Comparison of ENCODE assay signal across 19 cellular contexts in genomic region chr4:98671131-98671530, GRCh38. TPM values are rescaled to one million over a fixed set of nuclear protein-coding genes. Genes with fewer than 3 reads are reported as not detected.
DNase-seq lines count a peak whose midpoint lies in the region; ATAC-seq and TF ChIP-seq lines count a peak whose summit lies in the region.
"Had no signal": no experiment of that assay in that cellular context is flagged by ENCODE, and none has a peak within 500 bp of the region (broad histone marks: within the 10 kb centered on the region; RNA-seq: fewer than 3 reads in every experiment).

No MANE protein-coding gene starts in this region.

- peaks cover 13% of the 10 kb centered on the region for H3K4me1 Mint-ChIP-seq in activated naive CD8-positive, alpha-beta T cell (ENCODE audit: low read depth)
- peaks cover 17% of the 10 kb centered on the region for H3K4me1 Mint-ChIP-seq in activated naive CD8-positive, alpha-beta T cell treated with anti-CD3 and anti-CD28 coated beads, Interleukin-2, amount 50 U/mL, for 24 hours
- H3K4me1 Mint-ChIP-seq in endothelial cell (ENCODE audit: unreplicated experiment) (peaks cover 19% of the 10 kb centered on the region), neural crest cell (no peaks in the 10 kb centered on the region)

- H3K9me3 ChIP-seq in Panc1 (ENCODE audit: control insufficient read depth, insufficient read depth, low read depth, low read length): no peaks in the 10 kb centered on the region
- H3K9me3 ChIP-seq in aorta (ENCODE audit: control insufficient read depth, low read length): no peaks in the 10 kb centered on the region
- H3K9me3 ChIP-seq: Caco-2 had no signal

- TF ChIP-seq CTCF in Panc1 (IDR thresholded peaks at IDR 0.05) (no peak), endothelial cell (IDR thresholded peaks at IDR 0.05; ENCODE audit: unreplicated experiment) (no peak), neural crest cell (conservative IDR thresholded peaks at IDR 0.05) (no peak)

- H3K27ac Mint-ChIP-seq in activated naive CD8-positive, alpha-beta T cell: peak overlapping the region; percentile 12
- H3K27ac Mint-ChIP-seq in activated naive CD8-positive, alpha-beta T cell treated with anti-CD3 and anti-CD28 coated beads, Interleukin-2, amount 50 U/mL, for 24 hours: no peak overlapping the region
- H3K27ac Mint-ChIP-seq in endothelial cell (ENCODE audit: unreplicated experiment) (no peak overlapping the region), neural crest cell (ENCODE audit: unreplicated experiment) (peak overlapping the region; percentile 4)
- H3K27ac Mint-ChIP-seq: B cell; CD8-positive, alpha-beta T cell; H9 had no signal

- POLR2A ChIA-PET in Panc1 (lab: Charles Lee): no interaction called here

- H3K36me3 Mint-ChIP-seq in activated naive CD8-positive, alpha-beta T cell: no peaks in the 10 kb centered on the region
- peaks cover 1% of the 10 kb centered on the region for H3K36me3 Mint-ChIP-seq in activated naive CD8-positive, alpha-beta T cell treated with anti-CD3 and anti-CD28 coated beads, Interleukin-2, amount 50 U/mL, for 24 hours (ENCODE audit: low read depth)
- H3K36me3 Mint-ChIP-seq in endothelial cell (ENCODE audit: low read depth, unreplicated experiment) (no peaks in the 10 kb centered on the region), neural crest cell (ENCODE audit: low read depth) (peaks cover 2% of the 10 kb centered on the region)
- H3K36me3 Mint-ChIP-seq: CD4-positive, CD25-positive, alpha-beta regulatory T cell; CD8-positive, alpha-beta T cell had no signal

- peaks cover 6% of the 10 kb centered on the region for H3K27me3 Mint-ChIP-seq in activated naive CD8-positive, alpha-beta T cell
- H3K27me3 Mint-ChIP-seq in activated naive CD8-positive, alpha-beta T cell treated with anti-CD3 and anti-CD28 coated beads, Interleukin-2, amount 50 U/mL, for 24 hours: peaks cover 6% of the 10 kb centered on the region
- peaks cover 4% of the 10 kb centered on the region for H3K27me3 Mint-ChIP-seq in endothelial cell (ENCODE audit: unreplicated experiment)
- peaks cover 6% of the 10 kb centered on the region for H3K27me3 Mint-ChIP-seq in neural crest cell (ENCODE audit: low read depth)
- H3K27me3 Mint-ChIP-seq: CD4-positive, CD25-positive, alpha-beta regulatory T cell had no signal

- H3K4me3 ChIP-seq in Panc1 (ENCODE audit: low read depth in 2 of 2, low read length in 2 of 2): no peak overlapping the region
- H3K4me3 ChIP-seq in aorta (ENCODE audit: low read length in 2 of 2): no peak overlapping the region
- H3K4me3 ChIP-seq: BLaER1, GM23248 had no signal

- H3K9me3 Mint-ChIP-seq in activated naive CD8-positive, alpha-beta T cell (ENCODE audit: low read depth): no peaks in the 10 kb centered on the region
- H3K9me3 Mint-ChIP-seq in activated naive CD8-positive, alpha-beta T cell treated with anti-CD3 and anti-CD28 coated beads, Interleukin-2, amount 50 U/mL, for 24 hours: no peaks in the 10 kb centered on the region
- H3K9me3 Mint-ChIP-seq in endothelial cell (ENCODE audit: unreplicated experiment): no peaks in the 10 kb centered on the region
- H3K9me3 Mint-ChIP-seq in neural crest cell: no peaks in the 10 kb centered on the region
- H3K9me3 Mint-ChIP-seq: CD8-positive, alpha-beta T cell had no signal

- H3K27me3 ChIP-seq in Panc1 (ENCODE audit: control insufficient read depth, insufficient read depth, low read length): no peaks in the 10 kb centered on the region
- no peaks in the 10 kb centered on the region for H3K27me3 ChIP-seq in aorta (ENCODE audit: control insufficient read depth in 1 of 2, insufficient read depth in 2 of 2, low read length in 1 of 2)
- H3K27me3 ChIP-seq: BLaER1 had no signal

- H3K27ac ChIP-seq in Panc1 (ENCODE audit: low read length) (peak overlapping the region; percentile 25; the same call in 1 of the 2 replicates), aorta (ENCODE audit: low read depth in 1 of 2, low read length in 2 of 2) (no peak overlapping the region)
- H3K27ac ChIP-seq: 22Rv1, BLaER1, C4-2B, GM23248 had no signal

- intact Hi-C loops in Panc1 (cut with micrococcal nuclease; ENCODE audit: unreplicated experiment): no loop called here
- intact Hi-C loops in aorta (cut with DNase I): no loop called here
- intact Hi-C loops in left cardiac atrium (cut with DNase I): no loop called here

- in situ Hi-C loops in Panc1 (cut with HindIII; ENCODE audit: low pct_unique_long_range_greater_than_20kb, low sequenced_read_pairs): no loop called here

- H3K36me3 ChIP-seq in Panc1 (ENCODE audit: control insufficient read depth, insufficient read depth, low read length) (no peaks in the 10 kb centered on the region), aorta (ENCODE audit: control insufficient read depth in 1 of 2, insufficient read depth in 2 of 2, low read length in 1 of 2) (no peaks in the 10 kb centered on the region)
- H3K36me3 ChIP-seq: BLaER1 had no signal

- no peak overlapping the region for H3K4me3 Mint-ChIP-seq in activated naive CD8-positive, alpha-beta T cell
- no peak overlapping the region for H3K4me3 Mint-ChIP-seq in activated naive CD8-positive, alpha-beta T cell treated with anti-CD3 and anti-CD28 coated beads, Interleukin-2, amount 50 U/mL, for 24 hours
- H3K4me3 Mint-ChIP-seq in endothelial cell (ENCODE audit: unreplicated experiment) (peak overlapping the region; percentile 11), neural crest cell (no peak overlapping the region)
- H3K4me3 Mint-ChIP-seq: B cell; CD4-positive, CD25-positive, alpha-beta regulatory T cell; CD8-positive, alpha-beta T cell; H9 had no signal

- H3K4me1 ChIP-seq in Panc1 (ENCODE audit: control insufficient read depth, insufficient read depth, low read length): peaks cover 3% of the 10 kb centered on the region; the same call in 1 of the 2 replicates
- H3K4me1 ChIP-seq in aorta (ENCODE audit: control insufficient read depth in 1 of 2, insufficient read depth in 2 of 2, low read length in 2 of 2): no peaks in the 10 kb centered on the region
- H3K4me1 ChIP-seq: BLaER1 had no signal

- CTCF ChIA-PET in Panc1 (lab: Charles Lee): no interaction called here

- no peak for DNase-seq in activated naive CD8-positive, alpha-beta T cell treated with anti-CD3 and anti-CD28 coated beads, Interleukin-2, amount 50 U/mL, for 24 hours
- DNase-seq in Panc1 (ENCODE audit: low read depth, low spot score) (no peak), endothelial cell (ENCODE audit: low spot score) (no peak), neural crest cell (ENCODE audit: low read depth, low spot score) (no peak), aorta (no peak), left cardiac atrium (no peak)
- DNase-seq: Caco-2; CD4-positive, CD25-positive, alpha-beta regulatory T cell; CD8-positive, alpha-beta T cell; DMS153; DND-41; GM23248; H9 had no signal

- no TSS peak for BruUV-seq in Panc1 (replicated peaks; lab: Mats Ljungman, UMichigan)

- no peak for ATAC-seq in activated naive CD8-positive, alpha-beta T cell treated with anti-CD3 and anti-CD28 coated beads, Interleukin-2, amount 50 U/mL, for 24 hours
- ATAC-seq in Panc1: no peak
- no peak for ATAC-seq in GM21423 (IDR thresholded peaks at IDR 0.05; ENCODE audit: unreplicated experiment)
- no peak for ATAC-seq in aorta (ENCODE audit: low FRiP score)
- ATAC-seq in left cardiac atrium: no peak
- ATAC-seq: CD8-positive, alpha-beta T cell had no signal

RNA-seq across cellular contexts. Expression of gene TSPAN5, which starts 12.7 kb away (rescaled TPM):
- total RNA-seq in Panc1 (2021; ENCODE audit: unreplicated experiment) (61.9 TPM), endothelial cell (ENCODE audit: unreplicated experiment) (21.8 TPM), neural crest cell (25.0 and 26.3 TPM in 2 replicates), aorta (1 to 10 TPM; 8.6 to 8.7 TPM), left cardiac atrium (1 to 10 TPM; 1.3 to 2.0 TPM)
- 45.8 TPM for polyA plus RNA-seq in Panc1 (2012; ENCODE audit: insufficient read length)
- polyA plus RNA-seq in aorta: 1 to 10 TPM; 2.6 to 9.9 TPM

Comparison
In these comparisons a context has a peak if more than half of its experiments do, and no peak if none do; other contexts are left out.
1. H3K27ac Mint-ChIP-seq: peak in activated naive CD8-positive, alpha-beta T cell (single experiment) and neural crest cell (single experiment); none in activated naive CD8-positive, alpha-beta T cell treated with anti-CD3 and anti-CD28 coated beads, Interleukin-2, amount 50 U/mL, for 24 hours (single experiment) and endothelial cell (single experiment).